ENCODE assay signal across 10 cellular contexts in the genomic region with DNA sequence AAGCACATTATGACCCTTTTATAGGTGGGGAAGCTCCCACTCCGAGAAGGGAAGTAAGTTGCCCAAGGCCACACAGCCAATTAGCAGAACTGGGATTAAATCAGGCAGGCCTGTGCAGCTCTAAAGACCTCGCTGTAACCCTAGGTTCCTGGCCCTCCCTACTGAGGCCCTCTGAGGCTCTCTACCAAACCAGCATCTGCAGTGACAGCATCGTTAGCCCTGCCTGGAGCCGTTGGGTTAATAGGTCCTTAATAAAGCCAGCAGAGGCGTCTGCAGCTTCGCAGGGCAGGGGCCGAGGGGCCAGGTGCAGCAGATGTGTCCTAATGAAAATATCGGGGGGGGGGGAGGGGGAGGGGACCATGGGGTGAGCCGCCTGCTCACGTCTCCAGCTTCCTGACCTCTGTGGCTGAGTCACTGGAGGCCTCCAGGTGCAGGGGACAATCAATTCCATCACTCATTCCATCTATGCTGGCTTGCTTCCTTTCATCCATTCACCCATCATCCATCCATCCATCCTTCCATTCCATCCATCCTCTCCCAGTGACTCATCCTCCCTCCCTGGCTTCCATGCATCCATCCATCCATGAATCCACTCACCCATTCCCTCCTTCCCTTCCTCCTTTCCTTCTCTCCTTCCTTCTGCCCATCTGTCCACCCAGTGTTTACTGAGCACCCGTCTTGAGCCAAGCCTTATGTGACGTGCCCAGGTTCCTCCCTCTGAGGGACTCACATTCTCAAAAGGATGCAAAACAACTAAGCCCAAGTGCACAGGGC.
DNase-seq lines count a peak whose midpoint lies in the region; ATAC-seq and TF ChIP-seq lines count a peak whose summit lies in the region.
"Had no signal": no experiment of that assay in that cellular context is flagged by ENCODE, and none has a peak within 500 bp of the region (broad histone marks: within the 10 kb centered on the region; RNA-seq: fewer than 3 reads in every experiment).

No MANE protein-coding gene starts in this region.

- no peaks in the 10 kb centered on the region for H3K36me3 Mint-ChIP-seq in natural killer cell
- H3K36me3 Mint-ChIP-seq in natural killer cell treated with Interleukin-12 subunit alpha and Interleukin-12 subunit beta and Interleukin-15 and Interleukin-18, amount 100 ng/mL, for 72 hours, result no peaks in the 10 kb centered on the region

- H3K4me3 ChIP-seq in esophagus squamous epithelium (no peak overlapping the region), vagina (no peak overlapping the region)

- no peaks in the 10 kb centered on the region for H3K9me3 Mint-ChIP-seq in natural killer cell
- no peaks in the 10 kb centered on the region for H3K9me3 Mint-ChIP-seq in natural killer cell treated with Interleukin-12 subunit alpha and Interleukin-12 subunit beta and Interleukin-15 and Interleukin-18, amount 100 ng/mL, for 72 hours

- intact Hi-C loops in natural killer cell (cut with micrococcal nuclease) (no loop called here), esophagus squamous epithelium (cut with DNase I) (no loop called here), vagina (cut with DNase I) (no loop called here)

- H3K27me3 ChIP-seq in esophagus squamous epithelium (no peaks in the 10 kb centered on the region), vagina (no peaks in the 10 kb centered on the region)

- H3K4me1 Mint-ChIP-seq in natural killer cell, result peaks cover 5 to 27% of the 10 kb centered on the region in 2 donors
- peaks cover 11 to 21% of the 10 kb centered on the region in 2 donors for H3K4me1 Mint-ChIP-seq in natural killer cell treated with Interleukin-12 subunit alpha and Interleukin-12 subunit beta and Interleukin-15 and Interleukin-18, amount 100 ng/mL, for 72 hours (ENCODE audit: low read depth in 2 of 2)

- H3K27me3 Mint-ChIP-seq in natural killer cell (ENCODE audit: low read depth in 2 of 2), result no peaks in the 10 kb centered on the region
- no peaks in the 10 kb centered on the region for H3K27me3 Mint-ChIP-seq in natural killer cell treated with Interleukin-12 subunit alpha and Interleukin-12 subunit beta and Interleukin-15 and Interleukin-18, amount 100 ng/mL, for 72 hours

- H3K4me1 ChIP-seq in esophagus squamous epithelium, result peaks cover 22 to 50% (median 29%) of the 10 kb centered on the region in 3 donors
- peaks cover 39% of the 10 kb centered on the region for H3K4me1 ChIP-seq in vagina

- peak overlapping the region in 3 of 4 donors; percentile 4 to 99 (median 37) for H3K27ac ChIP-seq in esophagus squamous epithelium
- H3K27ac ChIP-seq in vagina, result peak overlapping the region; percentile 98

- no peak overlapping the region for H3K4me3 Mint-ChIP-seq in natural killer cell
- no peak overlapping the region for H3K4me3 Mint-ChIP-seq in natural killer cell treated with Interleukin-12 subunit alpha and Interleukin-12 subunit beta and Interleukin-15 and Interleukin-18, amount 100 ng/mL, for 72 hours

- no peak for DNase-seq in natural killer cell
- no peak for DNase-seq in natural killer cell treated with Interleukin-12 subunit alpha and Interleukin-12 subunit beta and Interleukin-15 and Interleukin-18, amount 100 ng/mL, for 72 hours (ENCODE audit: low spot score)
- DNase-seq in NOMO-1 treated with dmso at 0.1 percent for 144 hours (lab: John Stamatoyannopoulos, UW; ENCODE audit: unreplicated experiment), result peak; percentile 45
- no peak for DNase-seq in esophagus squamous epithelium (lab: John Stamatoyannopoulos, UW)
- DNase-seq in vagina (ENCODE audit: extremely low spot score in 2 of 2), result no peak
- no peak for DNase-seq in NCI-H345 (lab: John Stamatoyannopoulos, UW)
- DNase-seq in C1 segment of cervical spinal cord (lab: John Stamatoyannopoulos, UW), result no peak
- no peak for DNase-seq in NCI-H226
- DNase-seq: HCEC 1CT, NCI-H2029 had no signal

- no peak for TF ChIP-seq POLR2A in esophagus squamous epithelium (IDR thresholded peaks at IDR 0.05)
- TF ChIP-seq POLR2A in vagina (IDR thresholded peaks at IDR 0.05), result no peak

- no peak for ATAC-seq in natural killer cell
- ATAC-seq in natural killer cell treated with Interleukin-12 subunit alpha and Interleukin-12 subunit beta and Interleukin-15 and Interleukin-18, amount 100 ng/mL, for 72 hours, result no peak

- H3K36me3 ChIP-seq in esophagus squamous epithelium, result no peaks in the 10 kb centered on the region
- H3K36me3 ChIP-seq in vagina, result no peaks in the 10 kb centered on the region

- TF ChIP-seq CTCF in natural killer cell (IDR thresholded peaks at IDR 0.05) (no peak), esophagus squamous epithelium (IDR thresholded peaks at IDR 0.05) (no peak), vagina (IDR thresholded peaks at IDR 0.05) (no peak)

- H3K9me3 ChIP-seq in esophagus squamous epithelium (no peaks in the 10 kb centered on the region), vagina (no peaks in the 10 kb centered on the region)

- peak overlapping the region; percentile 51 for H3K27ac Mint-ChIP-seq in natural killer cell
- H3K27ac Mint-ChIP-seq in natural killer cell treated with Interleukin-12 subunit alpha and Interleukin-12 subunit beta and Interleukin-15 and Interleukin-18, amount 100 ng/mL, for 72 hours, result peak overlapping the region in 1 of 2 donors; percentile 33

- 43 to 56% methylated on average over 5 to 10 of the region's 12 CpGs for WGBS in esophagus squamous epithelium, 2 donors
